Comparison of ENCODE assay signal across 8 cellular contexts in the genomic region with DNA sequence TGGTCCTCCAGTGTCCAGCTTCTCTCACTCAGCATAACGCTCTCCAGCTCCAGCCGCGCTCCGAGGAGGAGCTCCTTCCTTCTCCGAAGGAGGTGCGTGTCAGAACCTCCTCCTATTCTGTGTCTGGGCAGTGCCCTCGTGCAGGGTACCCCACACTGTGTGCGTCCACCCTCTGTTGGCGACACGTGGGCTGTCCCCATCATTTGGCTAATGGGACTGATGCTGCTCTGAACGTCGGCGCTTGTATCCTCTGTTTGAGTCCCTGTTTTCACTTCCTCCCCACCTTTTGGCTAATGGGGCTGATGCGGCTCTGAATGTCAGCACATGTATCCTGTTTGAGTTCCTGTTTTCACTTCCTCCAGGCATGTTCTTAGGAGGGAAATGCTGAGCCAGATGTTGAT. TPM values are rescaled to one million over a fixed set of nuclear protein-coding genes. Genes with fewer than 3 reads are reported as not detected.
A peak's percentile ranks its signal among the peaks of the same experiment; 100 is the strongest.
DNase-seq lines count a peak whose midpoint lies in the region; ATAC-seq and TF ChIP-seq lines count a peak whose summit lies in the region.

No MANE protein-coding gene starts in this region.

- peaks cover 6% of the 10 kb centered on the region for H3K27me3 ChIP-seq in transverse colon
- H3K27me3 ChIP-seq in A673 (replicated peaks; ENCODE audit: insufficient read depth, low read depth, low read length, poor library complexity): peaks cover 24% of the 10 kb centered on the region

- in situ Hi-C loops in transverse colon (cut with MboI; ENCODE audit: low pct_ligation_motif_present in 1 of 4, low pct_unique_long_range_greater_than_20kb in 1 of 4, low sequenced_read_pairs in 3 of 4): no loop called here

- TF ChIP-seq POLR2A in transverse colon (IDR thresholded peaks at IDR 0.05): no peak

- WGBS in transverse colon (ENCODE audit: low coverage in 1 of 2), 2 donors: 73% methylated on average over 14 of the region's 14 CpGs; no CpG with 5 or more reads in 1 of the 2 donors

- H3K9me3 ChIP-seq in transverse colon (no peaks in the 10 kb centered on the region), A673 (ENCODE audit: low read depth, low read length, poor library complexity, severe bottlenecking) (no peaks in the 10 kb centered on the region)

- no TSS peak for BruUV-seq in A673 (replicated peaks; lab: Mats Ljungman, UMichigan)

- DNase-seq in Kasumi-1 (lab: John Stamatoyannopoulos, UW) (peak; percentile 95 to 98), left lobe of liver (ENCODE audit: low spot score) (peak; percentile 42), transverse colon (no peak), RWPE1 (ENCODE audit: low spot score) (no peak), A673 (ENCODE audit: low spot score) (no peak)
- DNase-seq in stimulated activated CD4-positive, alpha-beta T cell treated with anti-CD3 and anti-CD28 coated beads, Interleukin-1b, Interleukin-23, amount 100 ng/mL, for 48 hours: no peak

- peak; percentile 93 for ATAC-seq in GM18498 (IDR thresholded peaks at IDR 0.05; ENCODE audit: unreplicated experiment)
- ATAC-seq in GM21723 (IDR thresholded peaks at IDR 0.05; ENCODE audit: unreplicated experiment): peak; percentile 94
- ATAC-seq in left lobe of liver: peak; percentile 49

- TF ChIP-seq EP300 in transverse colon (IDR thresholded peaks at IDR 0.05; ENCODE audit: low read depth): no peak

- POLR2A ChIA-PET in RWPE1 (lab: Yijun Ruan, JAX; ENCODE audit: low non-redundant PET) (no interaction called here), A673 (lab: Charles Lee; ENCODE audit: low non-redundant PET) (no interaction called here)

- TF ChIP-seq CTCF in transverse colon (IDR thresholded peaks at IDR 0.05): no peak
- TF ChIP-seq CTCF in RWPE1 (conservative IDR thresholded peaks at IDR 0.05; ENCODE audit: low read depth): no peak
- no peak for TF ChIP-seq CTCF in A673 (conservative IDR thresholded peaks at IDR 0.05; ENCODE audit: low read depth, low read length)

- H3K27ac ChIP-seq in transverse colon (no peak overlapping the region), RWPE1 (no peak overlapping the region), A673 (ENCODE audit: low read depth, low read length, poor library complexity, severe bottlenecking) (no peak overlapping the region)

- CTCF ChIA-PET in RWPE1 (lab: Yijun Ruan, JAX): interaction anchor here (0.8 kb wide), 1 partner anchor 1474 kb away, joined by 3 read pairs; no protein-coding TSS in a partner anchor
- CTCF ChIA-PET in A673 (lab: Charles Lee): no interaction called here

- H3K4me3 ChIP-seq in transverse colon (no peak overlapping the region), A673 (ENCODE audit: low read depth, low read length, poor library complexity, severe bottlenecking) (no peak overlapping the region)

- H3K36me3 ChIP-seq in transverse colon: no peaks in the 10 kb centered on the region
- H3K36me3 ChIP-seq in A673 (ENCODE audit: insufficient read depth, low read length, poor library complexity, severe bottlenecking): no peaks in the 10 kb centered on the region

- intact Hi-C loops in transverse colon (cut with DNase I; ENCODE audit: low total_unique reads) (no loop called here), A673 (cut with micrococcal nuclease; ENCODE audit: unreplicated experiment) (no loop called here)

- H3K4me1 ChIP-seq in transverse colon: no peaks in the 10 kb centered on the region
- H3K4me1 ChIP-seq in A673 (ENCODE audit: insufficient read depth, low read length, poor library complexity, severe bottlenecking): no peaks in the 10 kb centered on the region

RNA-seq across cellular contexts. Expression of gene KCNG2, which starts 22.2 kb away (rescaled TPM):
- total RNA-seq in left lobe of liver: not detected
- 1 to 10 TPM in 1 of 4 donors, under 1 TPM in 1, not detected in 2; 0.41 to 6.7 TPM for total RNA-seq in transverse colon
- total RNA-seq in A673 (2021): not detected in 2 replicates

Comparison
In these comparisons a context has a peak if more than half of its experiments do, and no peak if none do; other contexts are left out.
1. DNase-seq: peak in Kasumi-1 (2 of 2) and left lobe of liver (single experiment); none in transverse colon (single experiment), RWPE1 (single experiment), stimulated activated CD4-positive, alpha-beta T cell treated with anti-CD3 and anti-CD28 coated beads, Interleukin-1b, Interleukin-23, amount 100 ng/mL, for 48 hours (single experiment) and A673 (single experiment).
2. Peak in every context shown above with its lines, with median percentiles within 50 percentile points of each other: ATAC-seq.